ENCODE assay signal across 27 cellular contexts in the genomic region with DNA sequence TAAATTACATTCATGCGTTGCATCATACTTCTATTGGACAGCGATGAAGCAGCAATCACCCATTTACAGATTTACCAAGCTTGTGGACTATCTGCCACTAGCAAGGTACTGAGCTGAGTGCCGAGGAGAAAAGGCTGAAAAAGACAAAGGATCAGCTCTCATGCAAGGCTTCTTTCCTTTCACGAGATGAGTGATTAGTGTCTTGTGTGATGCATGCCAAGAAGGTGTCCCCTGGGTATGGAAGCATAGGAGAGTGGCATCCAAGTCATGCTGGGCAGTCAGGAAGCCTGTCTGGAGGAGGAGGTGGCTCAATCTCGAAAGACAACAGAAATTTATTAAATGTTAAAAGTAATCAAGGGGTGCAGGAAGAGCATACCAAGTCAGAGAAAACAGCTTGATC. TPM values are rescaled to one million over a fixed set of nuclear protein-coding genes. Genes with fewer than 3 reads are reported as not detected.
DNase-seq lines count a peak whose midpoint lies in the region; ATAC-seq and TF ChIP-seq lines count a peak whose summit lies in the region.
"Had no signal": no experiment of that assay in that cellular context is flagged by ENCODE, and none has a peak within 500 bp of the region (broad histone marks: within the 10 kb centered on the region; RNA-seq: fewer than 3 reads in every experiment).

No MANE protein-coding gene starts in this region.

- no peaks in the 10 kb centered on the region for H4K20me1 ChIP-seq in OCI-LY7 (ENCODE audit: insufficient read depth, low read length)

- DNase-seq in activated T-cell treated with anti-CD3 and anti-CD28 coated beads, Interleukin-2, amount 50 U/mL, for 24 hours = no peak
- no peak for DNase-seq in activated T-cell treated with anti-CD3 and anti-CD28 coated beads, Interleukin-2, amount 50 U/mL, for 1 hour
- DNase-seq in OCI-LY7 (ENCODE audit: low spot score) (no peak), hepatic stellate cell (ENCODE audit: low spot score) (no peak)
- DNase-seq in stimulated activated effector memory CD8-positive, alpha-beta T cell treated with anti-CD3 and anti-CD28 coated beads, Interleukin-12 subunit alpha, Interleukin-12 subunit beta, amount 100 ng/mL, for 72 hours (ENCODE audit: low spot score in 2 of 2) = no peak
- DNase-seq: ACHN; activated CD4-positive, alpha-beta T cell treated with anti-CD3 and anti-CD28 coated beads, Interleukin-2, amount 10 ng/mL, durations not matched to agents 24 days and 14 days; activated effector memory CD4-positive, alpha-beta T cell treated with anti-CD3 and anti-CD28 coated beads, Interleukin-2, amount 50 U/mL, for 16 hours; adrenal gland; Calu3; GOT3; NCI-H187; NCI-H2227 treated with DMSO at 0.1 percent for 48 hours; NCI-H774; occipital lobe; SHP77 treated with DMSO at 0.1 percent for 48 hours; stimulated activated CD4-positive, alpha-beta T cell treated with anti-CD3 and anti-CD28 coated beads, Interleukin-15, amount 100 ng/mL, for 24 hours; trophoblast cell had no signal

- no peak for ATAC-seq in stimulated activated effector memory CD8-positive, alpha-beta T cell treated with anti-CD3 and anti-CD28 coated beads, Interleukin-12 subunit alpha, Interleukin-12 subunit beta, amount 100 ng/mL, for 72 hours
- ATAC-seq in GM19035 (IDR thresholded peaks at IDR 0.05; ENCODE audit: unreplicated experiment) = no peak
- no peak for ATAC-seq in GM19328 (IDR thresholded peaks at IDR 0.05; ENCODE audit: unreplicated experiment)
- ATAC-seq: K562 had no signal

- TF ChIP-seq CTCF in OCI-LY7 (conservative IDR thresholded peaks at IDR 0.05; ENCODE audit: low read length) = no peak

- peak overlapping the region; percentile 23; the same call in 1 of the 2 replicates for H2AFZ ChIP-seq in OCI-LY7 (ENCODE audit: low read length)

- H3K9me3 Mint-ChIP-seq in activated T-cell treated with anti-CD3 and anti-CD28 coated beads, Interleukin-2, amount 50 U/mL, for 24 hours = peaks cover 4% of the 10 kb centered on the region
- H3K9me3 Mint-ChIP-seq in dendritic cell treated with granulocyte-macrophage colony-stimulating factor and Interleukin-4, amounts not matched to agents 40 ng/mL and 50 ng/mL, for 4 days = no peaks in the 10 kb centered on the region
- H3K9me3 Mint-ChIP-seq in stimulated activated effector memory CD8-positive, alpha-beta T cell treated with anti-CD3 and anti-CD28 coated beads, Interleukin-12 subunit alpha, Interleukin-12 subunit beta, amount 100 ng/mL, for 72 hours = no peaks in the 10 kb centered on the region

- H3K36me3 ChIP-seq in OCI-LY7 (ENCODE audit: insufficient read depth, low read length) = no peaks in the 10 kb centered on the region
- H3K36me3 ChIP-seq: adrenal gland had no signal

- H3K4me1 ChIP-seq in OCI-LY7 (ENCODE audit: insufficient read depth, low read length, poor library complexity, severe bottlenecking) = peaks cover 48% of the 10 kb centered on the region

- intact Hi-C loops in OCI-LY7 (cut with micrococcal nuclease; ENCODE audit: unreplicated experiment) = no loop called here
- intact Hi-C loops in dendritic cell treated with granulocyte-macrophage colony-stimulating factor and Interleukin-4, amounts not matched to agents 40 ng/mL and 50 ng/mL, for 4 days (cut with micrococcal nuclease) = no loop called here

- CTCF ChIA-PET in OCI-LY7 (lab: Charles Lee; ENCODE audit: unreplicated experiment) = interaction anchor here (1.0 kb wide), 1 partner anchor 11 kb away, joined by 3 read pairs; no protein-coding TSS in a partner anchor

- H3K79me2 ChIP-seq in OCI-LY7 (ENCODE audit: insufficient read depth, low read depth, low read length) = no peaks in the 10 kb centered on the region

- H3K9me3 ChIP-seq in OCI-LY7 (ENCODE audit: low read length) = no peaks in the 10 kb centered on the region
- H3K9me3 ChIP-seq: adrenal gland, right atrium auricular region had no signal

- peaks cover 50% of the 10 kb centered on the region for H3K4me1 Mint-ChIP-seq in activated T-cell treated with anti-CD3 and anti-CD28 coated beads, Interleukin-2, amount 50 U/mL, for 24 hours (ENCODE audit: low read depth)
- peaks cover 22% of the 10 kb centered on the region for H3K4me1 Mint-ChIP-seq in dendritic cell treated with granulocyte-macrophage colony-stimulating factor and Interleukin-4, amounts not matched to agents 40 ng/mL and 50 ng/mL, for 4 days (ENCODE audit: low read depth)
- H3K4me1 Mint-ChIP-seq in stimulated activated effector memory CD8-positive, alpha-beta T cell treated with anti-CD3 and anti-CD28 coated beads, Interleukin-12 subunit alpha, Interleukin-12 subunit beta, amount 100 ng/mL, for 72 hours = peaks cover 27% of the 10 kb centered on the region

- H3K4me3 ChIP-seq in OCI-LY7 (ENCODE audit: low read depth, low read length, poor library complexity, severe bottlenecking) = no peak overlapping the region
- H3K4me3 ChIP-seq: adrenal gland, BLaER1, coronary artery, K562, right atrium auricular region had no signal

- H3K27ac ChIP-seq in OCI-LY7 (ENCODE audit: low read depth, low read length, poor library complexity, severe bottlenecking) = peak overlapping the region; percentile 96
- H3K27ac ChIP-seq: BLaER1, coronary artery, right atrium auricular region had no signal

- peaks cover 7% of the 10 kb centered on the region for H3K36me3 Mint-ChIP-seq in activated T-cell treated with anti-CD3 and anti-CD28 coated beads, Interleukin-2, amount 50 U/mL, for 24 hours (ENCODE audit: low read depth)
- H3K36me3 Mint-ChIP-seq in dendritic cell treated with granulocyte-macrophage colony-stimulating factor and Interleukin-4, amounts not matched to agents 40 ng/mL and 50 ng/mL, for 4 days (ENCODE audit: low read depth) = no peaks in the 10 kb centered on the region
- H3K36me3 Mint-ChIP-seq in stimulated activated effector memory CD8-positive, alpha-beta T cell treated with anti-CD3 and anti-CD28 coated beads, Interleukin-12 subunit alpha, Interleukin-12 subunit beta, amount 100 ng/mL, for 72 hours = peaks cover 13% of the 10 kb centered on the region

- H3K9me2 ChIP-seq in OCI-LY7 (ENCODE audit: insufficient read depth, low read length) = no peaks in the 10 kb centered on the region

- no peak overlapping the region for H3K4me3 Mint-ChIP-seq in activated T-cell treated with anti-CD3 and anti-CD28 coated beads, Interleukin-2, amount 50 U/mL, for 24 hours
- no peak overlapping the region for H3K4me3 Mint-ChIP-seq in dendritic cell treated with granulocyte-macrophage colony-stimulating factor and Interleukin-4, amounts not matched to agents 40 ng/mL and 50 ng/mL, for 4 days
- H3K4me3 Mint-ChIP-seq in stimulated activated effector memory CD8-positive, alpha-beta T cell treated with anti-CD3 and anti-CD28 coated beads, Interleukin-12 subunit alpha, Interleukin-12 subunit beta, amount 100 ng/mL, for 72 hours = no peak overlapping the region

- POLR2A ChIA-PET in OCI-LY7 (lab: Charles Lee) = interaction anchor here (0.7 to 3.3 kb wide), 6 partner anchors 9 to 140 kb away, joined by 3 to 16 read pairs (median 4); no protein-coding TSS in a partner anchor

- H3K27ac Mint-ChIP-seq in activated T-cell treated with anti-CD3 and anti-CD28 coated beads, Interleukin-2, amount 50 U/mL, for 24 hours = peak overlapping the region; percentile 96
- peak overlapping the region; percentile 55 for H3K27ac Mint-ChIP-seq in dendritic cell treated with granulocyte-macrophage colony-stimulating factor and Interleukin-4, amounts not matched to agents 40 ng/mL and 50 ng/mL, for 4 days
- H3K27ac Mint-ChIP-seq in stimulated activated effector memory CD8-positive, alpha-beta T cell treated with anti-CD3 and anti-CD28 coated beads, Interleukin-12 subunit alpha, Interleukin-12 subunit beta, amount 100 ng/mL, for 72 hours = peak overlapping the region; percentile 77

- H3K4me2 ChIP-seq in OCI-LY7 (ENCODE audit: low read length) = 0 out of 2 replicates have a peak overlapping the region, but pooled peaks have one; percentile 59

- peaks cover 50% of the 10 kb centered on the region for H3K27me3 Mint-ChIP-seq in activated T-cell treated with anti-CD3 and anti-CD28 coated beads, Interleukin-2, amount 50 U/mL, for 24 hours
- H3K27me3 Mint-ChIP-seq in dendritic cell treated with granulocyte-macrophage colony-stimulating factor and Interleukin-4, amounts not matched to agents 40 ng/mL and 50 ng/mL, for 4 days = peaks cover 16% of the 10 kb centered on the region

- no TSS peak for BruUV-seq in OCI-LY7 (replicated peaks; lab: Mats Ljungman, UMichigan)

RNA-seq across cellular contexts. Expression of a gene that starts 40.9 kb away (rescaled TPM):
- not detected in 2 replicates for total RNA-seq in OCI-LY7 (2014; rRNA removed; shearing (Covaris generic))
- total RNA-seq in OCI-LY7 (2022) = not detected in 2 replicates
- total RNA-seq: activated CD4-positive, alpha-beta T cell treated with anti-CD3 and anti-CD28 coated beads, Interleukin-2, amount 10 ng/mL, durations not matched to agents 24 days and 14 days; adrenal gland; Calu3; Daoy; glomerular endothelial cell; K562; occipital lobe; right atrium auricular region had no signal

RNA-seq across cellular contexts. Expression of a gene that starts 55.9 kb away (rescaled TPM):
- 22.3 and 23.1 TPM in 2 replicates for total RNA-seq in OCI-LY7 (2014; rRNA removed; shearing (Covaris generic))
- total RNA-seq in OCI-LY7 (2022) = 103 and 105 TPM in 2 replicates
